1 cellular context compared by ENCODE assay signal in genomic region chr17:40818733-40819527, GRCh38.
TF ChIP-seq lines count a peak whose summit lies in the region.

No MANE protein-coding gene starts in this region.

TF ChIP-seq in Ishikawa, 13 proteins besides CTCF, POLR2A, EP300 and RAD21 (continued from another document):
- TF ChIP-seq MAX (IDR thresholded peaks at IDR 0.05) (no peak), NFIC (IDR thresholded peaks at IDR 0.05) (no peak)
